Comparison of ENCODE assay signal across 6 cellular contexts in genomic region chr7:100867796-100868485, GRCh38. TPM values are rescaled to one million over a fixed set of nuclear protein-coding genes. Genes with fewer than 3 reads are reported as not detected.
A peak's percentile ranks its signal among the peaks of the same experiment; 100 is the strongest.
DNase-seq lines count a peak whose midpoint lies in the region; ATAC-seq and TF ChIP-seq lines count a peak whose summit lies in the region.

No MANE protein-coding gene starts in this region.

- peaks cover 29% of the 10 kb centered on the region for H3K4me1 Mint-ChIP-seq in activated naive CD4-positive, alpha-beta T cell treated with anti-CD3 and anti-CD28 coated beads, Interleukin-2, amount 10 ng/mL, durations not matched to agents 7 days and 5 days

- no peaks in the 10 kb centered on the region for H3K27me3 ChIP-seq in right atrium auricular region
- no peaks in the 10 kb centered on the region for H3K27me3 ChIP-seq in upper lobe of left lung
- no peaks in the 10 kb centered on the region for H3K27me3 ChIP-seq in BE2C

- peaks cover 28% of the 10 kb centered on the region for H3K36me3 Mint-ChIP-seq in activated naive CD4-positive, alpha-beta T cell treated with anti-CD3 and anti-CD28 coated beads, Interleukin-2, amount 10 ng/mL, durations not matched to agents 7 days and 5 days

- peaks cover 0 to 44% of the 10 kb centered on the region in 2 donors for H3K4me1 ChIP-seq in right atrium auricular region
- peaks cover 26 to 39% (median 26%) of the 10 kb centered on the region in 4 donors for H3K4me1 ChIP-seq in upper lobe of left lung
- H3K4me1 ChIP-seq in BE2C = peaks cover 9% of the 10 kb centered on the region

- TF ChIP-seq CTCF in right atrium auricular region (IDR thresholded peaks at IDR 0.05) = no peak
- no peak for TF ChIP-seq CTCF in upper lobe of left lung (IDR thresholded peaks at IDR 0.05)
- TF ChIP-seq CTCF in BE2C (IDR thresholded peaks at IDR 0.05; ENCODE audit: low read depth, low read length) = no peak

- WGBS in upper lobe of left lung, 2 donors = 33 to 36% methylated on average over 6 to 25 of the region's 25 CpGs

- no peaks in the 10 kb centered on the region for H3K27me3 Mint-ChIP-seq in activated naive CD4-positive, alpha-beta T cell treated with anti-CD3 and anti-CD28 coated beads, Interleukin-2, amount 10 ng/mL, durations not matched to agents 7 days and 5 days

- H3K27ac Mint-ChIP-seq in activated naive CD4-positive, alpha-beta T cell treated with anti-CD3 and anti-CD28 coated beads, Interleukin-2, amount 10 ng/mL, durations not matched to agents 7 days and 5 days = peak overlapping the region; percentile 83

- peak overlapping the region; percentile 88 for H3K4me3 Mint-ChIP-seq in activated naive CD4-positive, alpha-beta T cell treated with anti-CD3 and anti-CD28 coated beads, Interleukin-2, amount 10 ng/mL, durations not matched to agents 7 days and 5 days

- TF ChIP-seq EP300 in upper lobe of left lung (IDR thresholded peaks at IDR 0.05) = no peak

- no peaks in the 10 kb centered on the region for H3K9me3 Mint-ChIP-seq in activated naive CD4-positive, alpha-beta T cell treated with anti-CD3 and anti-CD28 coated beads, Interleukin-2, amount 10 ng/mL, durations not matched to agents 7 days and 5 days

- CTCF ChIA-PET in activated naive CD4-positive, alpha-beta T cell treated with anti-CD3 and anti-CD28 coated beads, Interleukin-2, amount 10 ng/mL, durations not matched to agents 7 days and 5 days (lab: Charles Lee) = no interaction called here

- TF ChIP-seq POLR2A in upper lobe of left lung (IDR thresholded peaks at IDR 0.05) = no peak

- H3K27ac ChIP-seq in right atrium auricular region (peak overlapping the region; percentile 94 to 98), upper lobe of left lung (peak overlapping the region; percentile 86 to 97 (median 95))

- ATAC-seq in upper lobe of left lung (ENCODE audit: low FRiP score in 2 of 2) = peak in 1 of 2 donors; percentile 5

- peak overlapping the region; percentile 67 to 94 for H3K4me3 ChIP-seq in right atrium auricular region
- H3K4me3 ChIP-seq in upper lobe of left lung = peak overlapping the region; percentile 62 to 86 (median 74)
- H3K4me3 ChIP-seq in BE2C (ENCODE audit: low read depth, low read length) = no peak overlapping the region

- H3K36me3 ChIP-seq in right atrium auricular region (peaks cover 25% of the 10 kb centered on the region), upper lobe of left lung (peaks cover 7 to 28% (median 13%) of the 10 kb centered on the region in 4 donors), BE2C (no peaks in the 10 kb centered on the region; the same call in 1 of the 2 replicates)

- DNase-seq in activated naive CD4-positive, alpha-beta T cell treated with anti-CD3 and anti-CD28 coated beads, Interleukin-2, amount 10 ng/mL, durations not matched to agents 7 days and 5 days = no peak
- DNase-seq in activated naive CD4-positive, alpha-beta T cell treated with Interleukin-2 at 50 U/mL for 16 hours = no peak
- DNase-seq in right atrium auricular region (ENCODE audit: low spot score) (no peak), upper lobe of left lung (peak; percentile 31 to 81), DMS53 treated with DMSO at 0.1 percent for 48 hours (lab: John Stamatoyannopoulos, UW; ENCODE audit: unreplicated experiment) (no peak), BE2C (no peak)

- H3K9me3 ChIP-seq in right atrium auricular region (no peaks in the 10 kb centered on the region), upper lobe of left lung (no peaks in the 10 kb centered on the region), BE2C (no peaks in the 10 kb centered on the region)

RNA-seq across cellular contexts. Expression of gene TRIP6, which starts 0.8 kb away (rescaled TPM):
- total RNA-seq in right atrium auricular region = 10 to 100 TPM; 41.6 to 64.4 TPM
- 10 to 100 TPM; 17.8 to 74.3 (median 67.3) TPM for total RNA-seq in upper lobe of left lung
- polyA plus RNA-seq in BE2C (2012; ENCODE audit: insufficient read depth, insufficient read length, low read depth) = 4.3 TPM

RNA-seq across cellular contexts. Expression of gene SRRT, which starts 7.0 kb away (rescaled TPM):
- 10 to 100 TPM; 33.4 to 49.6 TPM for total RNA-seq in right atrium auricular region
- 100 to 1,000 TPM in 4 of 6 donors, 10 to 100 TPM in 2; 57.9 to 324 (median 111) TPM for total RNA-seq in upper lobe of left lung
- 446 TPM for polyA plus RNA-seq in BE2C (2012; ENCODE audit: insufficient read depth, insufficient read length, low read depth)

RNA-seq across cellular contexts. Expression of gene SLC12A9, which starts 15.4 kb away (rescaled TPM):
- total RNA-seq in right atrium auricular region = 1 to 10 TPM; 5.0 to 9.0 TPM
- total RNA-seq in upper lobe of left lung = 10 to 100 TPM; 14.5 to 50.1 (median 43.9) TPM
- polyA plus RNA-seq in BE2C (2012; ENCODE audit: insufficient read depth, insufficient read length, low read depth) = 60.4 TPM

RNA-seq across cellular contexts. Expression of gene UFSP1, which starts 21.6 kb away (rescaled TPM):
- total RNA-seq in right atrium auricular region (1 to 10 TPM; 3.0 to 3.7 TPM), upper lobe of left lung (1 to 10 TPM in 4 of 6 donors, under 1 TPM in 1, not detected in 1; 0.55 to 8.5 (median 4.8) TPM)
- 28.6 TPM for polyA plus RNA-seq in BE2C (2012; ENCODE audit: insufficient read depth, insufficient read length, low read depth)

RNA-seq across cellular contexts. Expression of gene ACHE, which starts 27.7 kb away (rescaled TPM):
- total RNA-seq in right atrium auricular region (10 to 100 TPM in 1 of 2 donors, 1 to 10 TPM in 1; 5.4 to 33.0 TPM), upper lobe of left lung (1 to 10 TPM in 5 of 6 donors, not detected in 1; 1.3 to 2.9 (median 2.2) TPM)
- 1.9 TPM for polyA plus RNA-seq in BE2C (2012; ENCODE audit: insufficient read depth, insufficient read length, low read depth)

Comparison
In these comparisons a context has a peak if more than half of its experiments do, and no peak if none do; other contexts are left out.
1. DNase-seq: peak in upper lobe of left lung (2 of 2); none in activated naive CD4-positive, alpha-beta T cell treated with anti-CD3 and anti-CD28 coated beads, Interleukin-2, amount 10 ng/mL, durations not matched to agents 7 days and 5 days (single experiment), activated naive CD4-positive, alpha-beta T cell treated with Interleukin-2 at 50 U/mL for 16 hours (single experiment), right atrium auricular region (single experiment), DMS53 treated with DMSO at 0.1 percent for 48 hours (single experiment) and BE2C (single experiment).